ENCODE assay signal across 8 cellular contexts in genomic region chr20:34112600-34113061, GRCh38. TPM values are rescaled to one million over a fixed set of nuclear protein-coding genes. Genes with fewer than 3 reads are reported as not detected.
DNase-seq lines count a peak whose midpoint lies in the region; ATAC-seq and TF ChIP-seq lines count a peak whose summit lies in the region.

No MANE protein-coding gene starts in this region.

- peaks cover 10% of the 10 kb centered on the region for H3K36me3 ChIP-seq in CD4-positive, CD25-positive, alpha-beta regulatory T cell (ENCODE audit: control insufficient read depth, insufficient read depth, low read length)
- peaks cover 4% of the 10 kb centered on the region for H3K36me3 ChIP-seq in brain microvascular endothelial cell (replicated peaks)

- no peak for ATAC-seq in CD4-positive, CD25-positive, alpha-beta regulatory T cell (ENCODE audit: low read depth in 2 of 2)
- peak; percentile 17 for ATAC-seq in GM21529 (IDR thresholded peaks at IDR 0.05; ENCODE audit: unreplicated experiment)
- ATAC-seq in HG03175 (IDR thresholded peaks at IDR 0.05; ENCODE audit: unreplicated experiment): no peak
- no peak for ATAC-seq in GM21390 (IDR thresholded peaks at IDR 0.05; ENCODE audit: unreplicated experiment)

- H3K27me3 ChIP-seq in CD4-positive, CD25-positive, alpha-beta regulatory T cell (ENCODE audit: control insufficient read depth, insufficient read depth, low read length): no peaks in the 10 kb centered on the region
- H3K27me3 ChIP-seq in brain microvascular endothelial cell (replicated peaks): no peaks in the 10 kb centered on the region

- peaks cover 15 to 51% (median 38%) of the 10 kb centered on the region in 4 donors for H3K4me1 Mint-ChIP-seq in CD4-positive, CD25-positive, alpha-beta regulatory T cell

- H3K36me3 Mint-ChIP-seq in CD4-positive, CD25-positive, alpha-beta regulatory T cell: peaks cover 3% of the 10 kb centered on the region

- DNase-seq in CD4-positive, CD25-positive, alpha-beta regulatory T cell: no peak
- DNase-seq in NCI-H526 treated with DMSO at 0.1 percent for 48 hours (lab: John Stamatoyannopoulos, UW): peak; percentile 36
- DNase-seq in brain microvascular endothelial cell: peak; percentile 34
- DNase-seq in iris pigment epithelial cell (ENCODE audit: low read depth): peak; percentile 56
- DNase-seq in stimulated activated CD8-positive, alpha-beta memory T cell treated with anti-CD3 and anti-CD28 coated beads, Interleukin-7, amount 100 ng/mL, for 24 hours (ENCODE audit: low read depth): peak; percentile 9

- no peak for TF ChIP-seq CTCF in brain microvascular endothelial cell (IDR thresholded peaks at IDR 0.05; ENCODE audit: low read depth, low read length, missing control alignments)

- peaks cover 0 to 1% (median 0%) of the 10 kb centered on the region in 7 donors for H3K9me3 Mint-ChIP-seq in CD4-positive, CD25-positive, alpha-beta regulatory T cell

- H3K27ac Mint-ChIP-seq in CD4-positive, CD25-positive, alpha-beta regulatory T cell: peak overlapping the region; percentile 98 to 100 (median 99)

- H3K4me3 Mint-ChIP-seq in CD4-positive, CD25-positive, alpha-beta regulatory T cell: peak overlapping the region; percentile 94 to 97 (median 97)

- peak overlapping the region; percentile 88 for H3K4me3 ChIP-seq in CD4-positive, CD25-positive, alpha-beta regulatory T cell (ENCODE audit: low read depth, low read length)
- peak overlapping the region; percentile 94 for H3K4me3 ChIP-seq in brain microvascular endothelial cell (ENCODE audit: low read depth, low read length)

- H3K9me3 ChIP-seq in CD4-positive, CD25-positive, alpha-beta regulatory T cell (ENCODE audit: control insufficient read depth in 2 of 2, low read length in 2 of 2): no peaks in the 10 kb centered on the region

- H3K27ac ChIP-seq in CD4-positive, CD25-positive, alpha-beta regulatory T cell (ENCODE audit: insufficient read depth, low read length, poor library complexity, severe bottlenecking): peak overlapping the region; percentile 78
- H3K27ac ChIP-seq in brain microvascular endothelial cell: peak overlapping the region; percentile 97

- peaks cover 43% of the 10 kb centered on the region for H3K4me1 ChIP-seq in CD4-positive, CD25-positive, alpha-beta regulatory T cell (ENCODE audit: control insufficient read depth, insufficient read depth, low read length, poor library complexity, severe bottlenecking)

- in situ Hi-C loops in brain microvascular endothelial cell (cut with HindIII; ENCODE audit: low pct_ligation_motif_present, low sequenced_read_pairs): no loop called here

- H3K27me3 Mint-ChIP-seq in CD4-positive, CD25-positive, alpha-beta regulatory T cell: peaks cover 17% of the 10 kb centered on the region

RNA-seq across cellular contexts. Expression of gene EIF2S2, which starts 0.6 kb away (rescaled TPM):
- total RNA-seq in CD4-positive, CD25-positive, alpha-beta regulatory T cell: 21.6 TPM
- polyA plus RNA-seq in CD4-positive, CD25-positive, alpha-beta regulatory T cell: 10 to 100 TPM; 21.1 to 29.0 (median 23.3) TPM

Comparison
In these comparisons a context has a peak if more than half of its experiments do, and no peak if none do; other contexts are left out.
1. DNase-seq: peak in NCI-H526 treated with DMSO at 0.1 percent for 48 hours (single experiment), brain microvascular endothelial cell (single experiment), iris pigment epithelial cell (single experiment) and stimulated activated CD8-positive, alpha-beta memory T cell treated with anti-CD3 and anti-CD28 coated beads, Interleukin-7, amount 100 ng/mL, for 24 hours (single experiment); none in CD4-positive, CD25-positive, alpha-beta regulatory T cell (0 of 3).